ENCODE assay signal across 1 cellular context in genomic region chr7:73870041-73870492, GRCh38.
TF ChIP-seq lines count a peak whose summit lies in the region.

No MANE protein-coding gene starts in this region.

TF ChIP-seq in HepG2, 621 proteins besides CTCF, POLR2A, EP300 and RAD21 (continues in another document):
- TF ChIP-seq ARNTL (CRISPR knock-in tag; IDR thresholded peaks at IDR 0.05) = no peak
- TF ChIP-seq ZNF607 (CRISPR knock-in tag; IDR thresholded peaks at IDR 0.05; ENCODE audit: borderline replicate concordance) = no peak
- peak; percentile 22; the same call in 1 of the 2 replicates for TF ChIP-seq MEIS2 (CRISPR knock-in tag; IDR thresholded peaks at IDR 0.05)
- 0 out of 2 replicates have a peak, but pooled peaks have one; percentile 21 for TF ChIP-seq ZNF768 (CRISPR knock-in tag; IDR thresholded peaks at IDR 0.05)
- TF ChIP-seq TRIM24 (CRISPR knock-in tag; IDR thresholded peaks at IDR 0.05) = 0 out of 2 replicates have a peak, but pooled peaks have one; percentile 14
- peak; percentile 56; the same call in 1 of the 2 replicates for TF ChIP-seq ZNF776 (CRISPR knock-in tag; IDR thresholded peaks at IDR 0.05)
- peak; percentile 73 for TF ChIP-seq PPARG (CRISPR knock-in tag; conservative IDR thresholded peaks at IDR 0.05)
- no peak for TF ChIP-seq GABPA (IDR thresholded peaks at IDR 0.05; ENCODE audit: low read depth, low read length)
- TF ChIP-seq GABPA (CRISPR knock-in tag; IDR thresholded peaks at IDR 0.05; ENCODE audit: low read depth) = peak; percentile 72
- TF ChIP-seq SYNCRIP (IDR thresholded peaks at IDR 0.05; ENCODE audit: insufficient read depth, low read depth, low read length) = no peak
- no peak for TF ChIP-seq ADNP (CRISPR knock-in tag; IDR thresholded peaks at IDR 0.05)
- peak; percentile 45; the same call in 1 of the 2 replicates for TF ChIP-seq IRF2 (CRISPR knock-in tag; IDR thresholded peaks at IDR 0.05)
- no peak for TF ChIP-seq ZNF780A (CRISPR knock-in tag; IDR thresholded peaks at IDR 0.05)
- no peak for TF ChIP-seq JUN (CRISPR knock-in tag; IDR thresholded peaks at IDR 0.05)
- TF ChIP-seq, protein P1, sequence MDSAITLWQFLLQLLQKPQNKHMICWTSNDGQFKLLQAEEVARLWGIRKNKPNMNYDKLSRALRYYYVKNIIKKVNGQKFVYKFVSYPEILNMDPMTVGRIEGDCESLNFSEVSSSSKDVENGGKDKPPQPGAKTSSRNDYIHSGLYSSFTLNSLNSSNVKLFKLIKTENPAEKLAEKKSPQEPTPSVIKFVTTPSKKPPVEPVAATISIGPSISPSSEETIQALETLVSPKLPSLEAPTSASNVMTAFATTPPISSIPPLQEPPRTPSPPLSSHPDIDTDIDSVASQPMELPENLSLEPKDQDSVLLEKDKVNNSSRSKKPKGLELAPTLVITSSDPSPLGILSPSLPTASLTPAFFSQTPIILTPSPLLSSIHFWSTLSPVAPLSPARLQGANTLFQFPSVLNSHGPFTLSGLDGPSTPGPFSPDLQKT (CRISPR knock-in tag; IDR thresholded peaks at IDR 0.05; ENCODE audit: borderline replicate concordance) = no peak
- no peak for TF ChIP-seq CCDC6 (CRISPR knock-in tag; IDR thresholded peaks at IDR 0.05)
- TF ChIP-seq ZNF512B (CRISPR knock-in tag; IDR thresholded peaks at IDR 0.05; ENCODE audit: borderline replicate concordance) = 0 out of 2 replicates have a peak, but pooled peaks have one; percentile 58
- TF ChIP-seq ZSCAN22 (CRISPR knock-in tag; IDR thresholded peaks at IDR 0.05) = no peak
- TF ChIP-seq ZNF792 (CRISPR knock-in tag; IDR thresholded peaks at IDR 0.05) = peak; percentile 65; the same call in 1 of the 2 replicates
- 0 out of 2 replicates have a peak, but pooled peaks have one; percentile 11 for TF ChIP-seq NFIB (CRISPR knock-in tag; IDR thresholded peaks at IDR 0.05; ENCODE audit: borderline replicate concordance)
- no peak for TF ChIP-seq ZNF782 (CRISPR knock-in tag; IDR thresholded peaks at IDR 0.05; ENCODE audit: borderline replicate concordance)
- no peak for TF ChIP-seq HINFP (CRISPR knock-in tag; IDR thresholded peaks at IDR 0.05; ENCODE audit: low read depth)
- TF ChIP-seq PATZ1 (CRISPR knock-in tag; IDR thresholded peaks at IDR 0.05) = peak; percentile 91
- TF ChIP-seq ZGPAT (CRISPR knock-in tag; IDR thresholded peaks at IDR 0.05) = peak; percentile 79
- TF ChIP-seq, protein P2, sequence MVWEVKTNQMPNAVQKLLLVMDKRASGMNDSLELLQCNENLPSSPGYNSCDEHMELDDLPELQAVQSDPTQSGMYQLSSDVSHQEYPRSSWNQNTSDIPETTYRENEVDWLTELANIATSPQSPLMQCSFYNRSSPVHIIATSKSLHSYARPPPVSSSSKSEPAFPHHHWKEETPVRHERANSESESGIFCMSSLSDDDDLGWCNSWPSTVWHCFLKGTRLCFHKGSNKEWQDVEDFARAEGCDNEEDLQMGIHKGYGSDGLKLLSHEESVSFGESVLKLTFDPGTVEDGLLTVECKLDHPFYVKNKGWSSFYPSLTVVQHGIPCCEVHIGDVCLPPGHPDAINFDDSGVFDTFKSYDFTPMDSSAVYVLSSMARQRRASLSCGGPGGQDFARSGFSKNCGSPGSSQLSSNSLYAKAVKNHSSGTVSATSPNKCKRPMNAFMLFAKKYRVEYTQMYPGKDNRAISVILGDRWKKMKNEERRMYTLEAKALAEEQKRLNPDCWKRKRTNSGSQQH (CRISPR knock-in tag; IDR thresholded peaks at IDR 0.05; ENCODE audit: low read depth) = peak; percentile 46; the same call in 1 of the 2 replicates
- TF ChIP-seq KAT7 (CRISPR knock-in tag; IDR thresholded peaks at IDR 0.05; ENCODE audit: borderline replicate concordance) = no peak
- TF ChIP-seq ZNF569 (CRISPR knock-in tag; IDR thresholded peaks at IDR 0.05; ENCODE audit: borderline replicate concordance) = no peak
- peak; percentile 36; the same call in 1 of the 2 replicates for TF ChIP-seq YEATS2 (CRISPR knock-in tag; IDR thresholded peaks at IDR 0.05; ENCODE audit: borderline replicate concordance)
- TF ChIP-seq HNF4A (CRISPR knock-in tag; IDR thresholded peaks at IDR 0.05) = peak; percentile 97
- TF ChIP-seq HNF1A (IDR thresholded peaks at IDR 0.05; ENCODE audit: low read depth) = no peak
- no peak for TF ChIP-seq HNF1A (CRISPR knock-in tag; IDR thresholded peaks at IDR 0.05; ENCODE audit: borderline replicate concordance)
- TF ChIP-seq ZNF530 (CRISPR knock-in tag; IDR thresholded peaks at IDR 0.05; ENCODE audit: low read depth) = no peak
- TF ChIP-seq EEA1 (CRISPR knock-in tag; IDR thresholded peaks at IDR 0.05; ENCODE audit: borderline replicate concordance) = no peak
- TF ChIP-seq NFKBIZ (CRISPR knock-in tag; IDR thresholded peaks at IDR 0.05) = no peak
- no peak for TF ChIP-seq KLF9 (CRISPR knock-in tag; IDR thresholded peaks at IDR 0.05; ENCODE audit: low read depth)
- TF ChIP-seq DPF2 (CRISPR knock-in tag; IDR thresholded peaks at IDR 0.05; ENCODE audit: borderline replicate concordance, low read depth) = peak; percentile 33; the same call in 1 of the 2 replicates
- no peak for TF ChIP-seq ZNF256 (CRISPR knock-in tag; conservative IDR thresholded peaks at IDR 0.05)
- no peak for TF ChIP-seq ZNF749 (CRISPR knock-in tag; IDR thresholded peaks at IDR 0.05; ENCODE audit: borderline replicate concordance)
- peak; percentile 78 for TF ChIP-seq TEAD3 (CRISPR knock-in tag; optimal IDR thresholded peaks at IDR 0.05; ENCODE audit: borderline replicate concordance)
- peak; percentile 59 for TF ChIP-seq FOXA3 (CRISPR knock-in tag; IDR thresholded peaks at IDR 0.05)
- 0 out of 2 replicates have a peak, but pooled peaks have one; percentile 55 for TF ChIP-seq ZNF124 (CRISPR knock-in tag; IDR thresholded peaks at IDR 0.05)
- TF ChIP-seq SALL2 (CRISPR knock-in tag; IDR thresholded peaks at IDR 0.05) = no peak
- TF ChIP-seq PRMT3 (CRISPR knock-in tag; IDR thresholded peaks at IDR 0.05; ENCODE audit: borderline replicate concordance, low read depth) = no peak
- peak; percentile 94 for TF ChIP-seq SKIL (CRISPR knock-in tag; IDR thresholded peaks at IDR 0.05; ENCODE audit: borderline replicate concordance)
- no peak for TF ChIP-seq ZNF790 (CRISPR knock-in tag; IDR thresholded peaks at IDR 0.05; ENCODE audit: borderline replicate concordance)
- TF ChIP-seq ZBTB20 (CRISPR knock-in tag; IDR thresholded peaks at IDR 0.05; ENCODE audit: borderline replicate concordance, low read depth) = peak; percentile 26; the same call in 1 of the 2 replicates
- peak; percentile 95 for TF ChIP-seq SKI (IDR thresholded peaks at IDR 0.05; ENCODE audit: partially characterized antibody)
- TF ChIP-seq PHB2 (IDR thresholded peaks at IDR 0.05; ENCODE audit: partially characterized antibody) = no peak
- no peak for TF ChIP-seq ZBTB25 (CRISPR knock-in tag; IDR thresholded peaks at IDR 0.05)
